20 cellular contexts compared by ENCODE assay signal in the genomic region with DNA sequence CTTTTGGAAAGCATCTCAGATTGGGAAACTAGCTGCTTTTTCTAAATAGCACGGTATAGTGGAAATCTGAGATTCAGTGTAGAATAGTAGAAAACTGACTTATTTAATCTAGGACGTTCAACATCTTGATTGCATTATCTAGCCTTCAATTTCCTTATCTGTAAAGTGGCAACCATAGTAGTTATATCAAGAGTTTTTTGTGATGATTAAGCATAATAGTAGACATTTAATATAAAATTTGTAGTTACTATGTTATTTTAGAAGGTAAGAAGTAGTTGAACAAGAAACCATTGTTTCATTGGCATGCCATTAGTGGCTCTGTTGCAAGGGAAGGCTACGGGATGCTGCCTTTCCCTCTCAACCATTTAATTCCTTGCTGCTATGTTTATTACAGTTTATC.
A peak's percentile ranks its signal among the peaks of the same experiment; 100 is the strongest.
DNase-seq lines count a peak whose midpoint lies in the region; ATAC-seq, FAIRE-seq and TF ChIP-seq lines count a peak whose summit lies in the region.
"Had no signal": no experiment of that assay in that cellular context is flagged by ENCODE, and none has a peak within 500 bp of the region (broad histone marks: within the 10 kb centered on the region; RNA-seq: fewer than 3 reads in every experiment).

No MANE protein-coding gene starts in this region.

- no peak for ATAC-seq in IMR-90 (ENCODE audit: low read depth)
- ATAC-seq in K562, result no peak
- ATAC-seq: CD8-positive, alpha-beta T cell had no signal

- no peak overlapping the region for H4K5ac ChIP-seq in IMR-90 (ENCODE audit: low read depth, low read length)

- no peak for FAIRE-seq in K562 (lab: Jason Lieb, UNC)
- FAIRE-seq: A204.1, G401.6 had no signal

- WGBS in IMR-90 (ENCODE audit: extremely low coverage in 2 of 2, insufficient read length in 1 of 2), 2 experiments, result no CpG with 5 or more reads among the region's 3 CpGs
- 4% methylated on average over 3 of the region's 3 CpGs for WGBS in K562 (ENCODE audit: insufficient coverage, low coverage, missing lambda C conversion rate)

- H3K9ac ChIP-seq in IMR-90 (ENCODE audit: low read depth, low read length) (no peak overlapping the region), K562 (ENCODE audit: insufficient read depth in 1 of 2, low read depth in 2 of 2, low read length in 2 of 2) (no peak overlapping the region)
- H3K9ac ChIP-seq: BLaER1 treated with 17β-estradiol and CSF1 and Interleukin-3, amounts not matched to agents 10 nM and 100 nM had no signal

- no peak overlapping the region for H3K18ac ChIP-seq in IMR-90 (ENCODE audit: low read depth, low read length)

- no peaks in the 10 kb centered on the region for H3K79me2 ChIP-seq in K562 (ENCODE audit: control insufficient read depth, insufficient read depth, low read length)

- no peak overlapping the region for H2AK9ac ChIP-seq in IMR-90 (replicated peaks; ENCODE audit: low read depth, low read length, poor library complexity)

- H3K36me3 ChIP-seq in IMR-90 (ENCODE audit: control insufficient read depth, insufficient read depth, low read length) (no peaks in the 10 kb centered on the region), K562 (ENCODE audit: control insufficient read depth, insufficient read depth, low read length) (no peaks in the 10 kb centered on the region)
- H3K36me3 ChIP-seq: BLaER1 treated with 17β-estradiol and CSF1 and Interleukin-3, amounts not matched to agents 10 nM and 100 nM had no signal

- no peak for TF ChIP-seq EP300 in K562 (IDR thresholded peaks at IDR 0.05; ENCODE audit: low read length)

- BruUV-seq in IMR-90 (replicated peaks; lab: Mats Ljungman, UMichigan) (no TSS peak), K562 (replicated peaks; lab: Mats Ljungman, UMichigan) (no TSS peak)

- intact Hi-C loops in IMR-90 (cut with micrococcal nuclease), result no loop called here
- intact Hi-C loops in K562 (cut with micrococcal nuclease), result no loop called here

- H3K79me1 ChIP-seq in IMR-90 (ENCODE audit: low read depth in 1 of 2, low read length in 2 of 2), result no peaks in the 10 kb centered on the region

- TF ChIP-seq RAD21 in IMR-90 (IDR thresholded peaks at IDR 0.05; ENCODE audit: low read length) (no peak), K562 (CRISPR knock-in tag; conservative IDR thresholded peaks at IDR 0.05 in 1 of 2, IDR thresholded peaks at IDR 0.05 in 1 of 2) (no peak)

- TF ChIP-seq POLR2A in IMR-90 (IDR thresholded peaks at IDR 0.05; ENCODE audit: low read depth, low read length) (no peak), K562 (conservative IDR thresholded peaks at IDR 0.05) (no peak)

- H3K23ac ChIP-seq in IMR-90 (ENCODE audit: low read depth, low read length), result no peak overlapping the region

- no peak overlapping the region for H2AK5ac ChIP-seq in IMR-90 (ENCODE audit: low read depth, low read length)

- H3K56ac ChIP-seq in IMR-90 (ENCODE audit: extremely low read depth, insufficient read depth, low read length), result no peak overlapping the region

- POLR2A ChIA-PET in IMR-90 (lab: Charles Lee; ENCODE audit: unreplicated experiment), result no interaction called here
- POLR2A ChIA-PET in K562 (lab: Yijun Ruan, JAX), result no interaction called here

- H3K4me2 ChIP-seq in IMR-90 (ENCODE audit: low read depth, low read length) (no peak overlapping the region), K562 (ENCODE audit: insufficient read depth, low read length) (no peak overlapping the region)
- H3K4me2 ChIP-seq: BLaER1 treated with 17β-estradiol and CSF1 and Interleukin-3, amounts not matched to agents 10 nM and 100 nM had no signal

- H3K4me3 ChIP-seq in AG09309 (ENCODE audit: control insufficient read depth, low read depth, low read length) (no peak overlapping the region), IMR-90 (ENCODE audit: insufficient read depth, low read depth, low read length) (no peak overlapping the region), K562 (no peak overlapping the region), fibroblast of villous mesenchyme (ENCODE audit: low read depth, low read length) (no peak overlapping the region)
- H3K4me3 ChIP-seq: BLaER1 treated with 17β-estradiol and CSF1 and Interleukin-3, amounts not matched to agents 10 nM and 100 nM had no signal

- no peak overlapping the region for H2BK15ac ChIP-seq in IMR-90 (ENCODE audit: low read depth, low read length)

- H4K20me1 ChIP-seq in IMR-90 (ENCODE audit: insufficient read depth, low read length), result no peaks in the 10 kb centered on the region
- H4K20me1 ChIP-seq in K562 (replicated peaks; ENCODE audit: control insufficient read depth, insufficient read depth, low read length), result no peaks in the 10 kb centered on the region
- H4K20me1 ChIP-seq: BLaER1 treated with 17β-estradiol and CSF1 and Interleukin-3, amounts not matched to agents 10 nM and 100 nM had no signal

- H3K27ac ChIP-seq in IMR-90 (ENCODE audit: insufficient read depth, low read length), result no peak overlapping the region
- H3K27ac ChIP-seq in K562 (ENCODE audit: extremely low read depth, low read depth, low read length), result no peak overlapping the region
- H3K27ac ChIP-seq: BLaER1 treated with 17β-estradiol and CSF1 and Interleukin-3, amounts not matched to agents 10 nM and 100 nM; C4-2B had no signal

- H2BK5ac ChIP-seq in IMR-90 (ENCODE audit: low read depth, low read length, poor library complexity, severe bottlenecking), result no peak overlapping the region

- H3K4ac ChIP-seq in IMR-90 (ENCODE audit: low read depth, low read length), result no peak overlapping the region

- DNase-seq in AG09309 (ENCODE audit: low read depth) (peak; percentile 14), IMR-90 (no peak), K562 (ENCODE audit: extremely low read depth in 1 of 4, low spot score in 3 of 4) (no peak), fibroblast of villous mesenchyme (ENCODE audit: low read depth) (peak; percentile 10), NOMO-1 (lab: John Stamatoyannopoulos, UW; ENCODE audit: unreplicated experiment in 2 of 2) (no peak), NCI-H2029 treated with DMSO at 0.1 percent for 48 hours (lab: John Stamatoyannopoulos, UW) (no peak), amniotic stem cell (lab: John Stamatoyannopoulos, UW) (no peak)
- DNase-seq: 8988T; ACHN; AML-193; Caco-2; Calu3; CD4-positive, alpha-beta T cell; CD8-positive, alpha-beta T cell; DMS79 treated with DMSO at 0.1 percent for 48 hours; GF-D8 had no signal

- H3K9me3 ChIP-seq in IMR-90 (ENCODE audit: control insufficient read depth, insufficient read depth, low read length) (no peaks in the 10 kb centered on the region), K562 (replicated peaks; ENCODE audit: control insufficient read depth, insufficient read depth, low read depth, low read length) (no peaks in the 10 kb centered on the region)
- H3K9me3 ChIP-seq: Caco-2 had no signal

- TF ChIP-seq CTCF in AG09309 (IDR thresholded peaks at IDR 0.05; ENCODE audit: control insufficient read depth, insufficient read depth, low read depth, low read length, missing control alignments) (no peak), IMR-90 (conservative IDR thresholded peaks at IDR 0.05; ENCODE audit: low read depth, low read length) (no peak), K562 (IDR thresholded peaks at IDR 0.05 in 2 of 3, conservative IDR thresholded peaks at IDR 0.05 in 1 of 3; ENCODE audit: insufficient read depth in 2 of 3, low read depth in 1 of 3, low read length in 3 of 3) (no peak), fibroblast of villous mesenchyme (IDR thresholded peaks at IDR 0.05; ENCODE audit: insufficient read depth, low read depth, low read length) (no peak)

- in situ Hi-C loops in IMR-90 (cut with MboI; ENCODE audit: low sequenced_read_pairs) (no loop called here), K562 (cut with MboI) (no loop called here)

- H2AFZ ChIP-seq in IMR-90 (replicated peaks; ENCODE audit: low read length, poor library complexity) (no peak overlapping the region), K562 (ENCODE audit: low read depth, low read length) (no peak overlapping the region)

- H3K4me1 ChIP-seq in IMR-90 (ENCODE audit: control insufficient read depth, insufficient read depth, low read length) (no peaks in the 10 kb centered on the region), K562 (replicated peaks in 1 of 2; ENCODE audit: control insufficient read depth in 2 of 2, insufficient read depth in 2 of 2, low read length in 2 of 2) (no peaks in the 10 kb centered on the region)
- H3K4me1 ChIP-seq: BLaER1 treated with 17β-estradiol and CSF1 and Interleukin-3, amounts not matched to agents 10 nM and 100 nM; Caco-2 had no signal

- CTCF ChIA-PET in IMR-90 (lab: Yijun Ruan, JAX), result no interaction called here
- CTCF ChIA-PET in K562 (lab: Yijun Ruan, JAX; ENCODE audit: low intra/inter-chr PET ratio), result no interaction called here

- H3K14ac ChIP-seq in IMR-90 (replicated peaks; ENCODE audit: low read depth, low read length), result no peak overlapping the region

- no peak overlapping the region for H2BK120ac ChIP-seq in IMR-90 (ENCODE audit: low read depth, low read length)

- H3K9me1 ChIP-seq in IMR-90 (ENCODE audit: insufficient read depth, low read length) (no peaks in the 10 kb centered on the region), K562 (ENCODE audit: control insufficient read depth, insufficient read depth, low read length) (no peaks in the 10 kb centered on the region)

- H3K27me3 ChIP-seq in IMR-90 (ENCODE audit: control insufficient read depth, insufficient read depth, low read length) (no peaks in the 10 kb centered on the region), K562 (ENCODE audit: control insufficient read depth in 2 of 2, insufficient read depth in 2 of 2, low read length in 2 of 2) (no peaks in the 10 kb centered on the region)
- H3K27me3 ChIP-seq: BLaER1 treated with 17β-estradiol and CSF1 and Interleukin-3, amounts not matched to agents 10 nM and 100 nM had no signal

- dilution Hi-C loops in IMR-90 (cut with HindIII; ENCODE audit: low sequenced_read_pairs, unreplicated experiment), result no loop called here

- H4K8ac ChIP-seq in IMR-90 (ENCODE audit: low read depth in 2 of 2, low read length in 2 of 2), result no peak overlapping the region

- no peak overlapping the region for H2BK20ac ChIP-seq in IMR-90 (ENCODE audit: low read depth, low read length)

- H4K91ac ChIP-seq in IMR-90 (ENCODE audit: insufficient read depth, low read depth, low read length), result no peak overlapping the region

TF ChIP-seq in K562, 482 proteins besides CTCF, POLR2A, EP300 and RAD21 (continues in another document):
- TF ChIP-seq PHF8 (IDR thresholded peaks at IDR 0.05; ENCODE audit: borderline replicate concordance, low read length) (no peak), HDAC1 (IDR thresholded peaks at IDR 0.05) (no peak), ZNF134 (CRISPR knock-in tag; conservative IDR thresholded peaks at IDR 0.05) (no peak)
- TF ChIP-seq, protein P1, sequence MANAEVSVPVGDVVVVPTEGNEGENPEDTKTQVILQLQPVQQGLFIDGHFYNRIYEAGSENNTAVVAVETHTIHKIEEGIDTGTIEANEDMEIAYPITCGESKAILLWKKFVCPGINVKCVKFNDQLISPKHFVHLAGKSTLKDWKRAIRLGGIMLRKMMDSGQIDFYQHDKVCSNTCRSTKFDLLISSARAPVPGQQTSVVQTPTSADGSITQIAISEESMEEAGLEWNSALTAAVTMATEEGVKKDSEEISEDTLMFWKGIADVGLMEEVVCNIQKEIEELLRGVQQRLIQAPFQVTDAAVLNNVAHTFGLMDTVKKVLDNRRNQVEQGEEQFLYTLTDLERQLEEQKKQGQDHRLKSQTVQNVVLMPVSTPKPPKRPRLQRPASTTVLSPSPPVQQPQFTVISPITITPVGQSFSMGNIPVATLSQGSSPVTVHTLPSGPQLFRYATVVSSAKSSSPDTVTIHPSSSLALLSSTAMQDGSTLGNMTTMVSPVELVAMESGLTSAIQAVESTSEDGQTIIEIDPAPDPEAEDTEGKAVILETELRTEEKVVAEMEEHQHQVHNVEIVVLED (CRISPR knock-in tag; IDR thresholded peaks at IDR 0.05), result no peak

Comparison
In these comparisons a context has a peak if more than half of its experiments do, and no peak if none do; other contexts are left out.
1. DNase-seq: peak in AG09309 (single experiment) and fibroblast of villous mesenchyme (single experiment); none in IMR-90 (single experiment), K562 (0 of 4), NOMO-1 (0 of 2), NCI-H2029 treated with DMSO at 0.1 percent for 48 hours (single experiment) and amniotic stem cell (single experiment).